ENCODE assay signal across 19 cellular contexts in the genomic region with DNA sequence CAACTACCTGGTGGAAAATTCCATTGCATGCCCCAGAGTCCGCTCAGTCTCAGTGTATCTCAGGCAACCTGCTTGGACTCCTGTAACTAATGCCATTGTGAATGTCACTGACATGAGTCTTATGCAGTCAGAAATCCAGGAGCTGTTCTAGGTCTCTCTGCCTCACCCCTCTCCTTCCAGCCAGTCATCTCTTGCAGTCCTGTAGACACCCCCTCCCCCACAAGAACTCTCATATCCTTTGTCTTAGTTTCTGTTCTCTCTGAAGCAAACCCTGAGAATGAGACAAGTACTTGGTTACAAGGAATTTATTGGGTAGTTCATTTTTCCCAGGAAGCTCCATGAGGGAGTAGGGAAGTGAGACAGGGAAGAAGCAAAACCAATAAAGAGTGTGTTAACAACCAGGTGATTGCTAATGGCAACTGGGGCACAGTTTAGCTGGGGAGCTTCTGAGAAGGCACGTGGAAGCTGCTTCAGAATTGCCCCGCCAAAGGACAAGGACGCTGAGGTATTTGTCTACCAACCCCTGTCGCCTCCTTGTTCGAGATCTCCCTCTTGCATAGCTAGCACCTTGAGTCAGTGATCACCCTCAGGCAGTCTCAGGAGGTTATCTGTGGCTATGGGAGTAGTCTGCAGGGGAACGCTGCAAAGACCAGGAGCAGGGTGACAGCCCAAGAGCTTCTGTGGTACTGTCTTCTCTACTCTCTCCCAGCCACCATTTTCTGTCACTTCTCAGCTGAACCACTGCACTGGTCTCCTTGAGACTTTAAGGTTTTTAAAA.
DNase-seq lines count a peak whose midpoint lies in the region; ATAC-seq and TF ChIP-seq lines count a peak whose summit lies in the region.
"Had no signal": no experiment of that assay in that cellular context is flagged by ENCODE, and none has a peak within 500 bp of the region (broad histone marks: within the 10 kb centered on the region; RNA-seq: fewer than 3 reads in every experiment).

No MANE protein-coding gene starts in this region.

- H3K27ac Mint-ChIP-seq in progenitor cell of endocrine pancreas: no peak overlapping the region
- no peak overlapping the region for H3K27ac Mint-ChIP-seq in Calu3 (ENCODE audit: unreplicated experiment)
- H3K27ac Mint-ChIP-seq: nephron progenitor cell had no signal

- CTCF ChIA-PET in Calu3 (lab: Charles Lee): no interaction called here

- TF ChIP-seq CTCF in GM20000 (IDR thresholded peaks at IDR 0.05; ENCODE audit: extremely low read depth, missing control alignments) (no peak), progenitor cell of endocrine pancreas (IDR thresholded peaks at IDR 0.05; ENCODE audit: unreplicated experiment) (no peak), Calu3 (IDR thresholded peaks at IDR 0.05; ENCODE audit: unreplicated experiment) (no peak)

- H3K9me3 Mint-ChIP-seq in progenitor cell of endocrine pancreas (ENCODE audit: low read depth) (peaks cover 6% of the 10 kb centered on the region), Calu3 (ENCODE audit: low read depth, unreplicated experiment) (peaks cover 2% of the 10 kb centered on the region)
- H3K9me3 Mint-ChIP-seq: nephron progenitor cell had no signal

- no peak overlapping the region for H3K4me3 Mint-ChIP-seq in progenitor cell of endocrine pancreas (ENCODE audit: low read depth)
- no peak overlapping the region for H3K4me3 Mint-ChIP-seq in Calu3 (ENCODE audit: low read depth, unreplicated experiment)
- H3K4me3 Mint-ChIP-seq: activated T-cell treated with anti-CD3 and anti-CD28 coated beads, Interleukin-2, amount 50 U/mL, for 4 hours; CD8-positive, alpha-beta memory T cell; nephron progenitor cell had no signal

- no TSS peak for BruUV-seq in Calu3 (replicated peaks; lab: Mats Ljungman, UMichigan)

- H3K27me3 Mint-ChIP-seq in progenitor cell of endocrine pancreas (no peaks in the 10 kb centered on the region), Calu3 (ENCODE audit: unreplicated experiment) (no peaks in the 10 kb centered on the region)
- H3K27me3 Mint-ChIP-seq: CD8-positive, alpha-beta memory T cell had no signal

- DNase-seq in ACHN: peak; percentile 1
- peak; percentile 24 for DNase-seq in GM20000 (ENCODE audit: low spot score)
- DNase-seq in RPMI8226: peak; percentile 6
- no peak for DNase-seq in progenitor cell of endocrine pancreas (ENCODE audit: low spot score, unreplicated experiment)
- DNase-seq in Calu3: no peak
- DNase-seq: activated CD4-positive, alpha-beta T cell treated with anti-CD3 and anti-CD28 coated beads, Interleukin-2, amount 50 U/mL, for 1 hour; activated T-cell treated with anti-CD3 and anti-CD28 coated beads, Interleukin-2, amount 50 U/mL, for 4 hours; CD8-positive, alpha-beta memory T cell; central memory CD4-positive, alpha-beta T cell; gastrocnemius medialis; nephron progenitor cell; SJCRH30; stimulated activated CD4-positive, alpha-beta T cell treated with anti-CD3 and anti-CD28 coated beads, Interleukin-2, amount 100 ng/mL, for 24 hours; T-helper 9 cell; transverse colon had no signal

- H3K36me3 Mint-ChIP-seq in progenitor cell of endocrine pancreas (ENCODE audit: insufficient read depth) (no peaks in the 10 kb centered on the region), Calu3 (ENCODE audit: insufficient read depth, unreplicated experiment) (no peaks in the 10 kb centered on the region)

- no peaks in the 10 kb centered on the region for H3K4me1 Mint-ChIP-seq in progenitor cell of endocrine pancreas (ENCODE audit: low read depth)
- no peaks in the 10 kb centered on the region for H3K4me1 Mint-ChIP-seq in Calu3 (ENCODE audit: low read depth, unreplicated experiment)
- H3K4me1 Mint-ChIP-seq: CD8-positive, alpha-beta memory T cell had no signal

- ATAC-seq in HG02884 (IDR thresholded peaks at IDR 0.05; ENCODE audit: unreplicated experiment): peak; percentile 84
- ATAC-seq in GM19324 (IDR thresholded peaks at IDR 0.05; ENCODE audit: low FRiP score, unreplicated experiment): no peak
- ATAC-seq in HG02678 (IDR thresholded peaks at IDR 0.05; ENCODE audit: unreplicated experiment): no peak
- ATAC-seq: activated T-cell treated with anti-CD3 and anti-CD28 coated beads, Interleukin-2, amount 50 U/mL, for 4 hours; gastrocnemius medialis; right cardiac atrium had no signal

- intact Hi-C loops in Calu3 (cut with micrococcal nuclease; ENCODE audit: unreplicated experiment): no loop called here

- in situ Hi-C loops in ACHN (cut with HindIII; ENCODE audit: low pct_ligation_motif_present, low pct_unique_long_range_greater_than_20kb, low sequenced_read_pairs): no loop called here

Comparison
In these comparisons a context has a peak if more than half of its experiments do, and no peak if none do; other contexts are left out.
1. DNase-seq: peak in ACHN (single experiment), GM20000 (single experiment) and RPMI8226 (single experiment); none in progenitor cell of endocrine pancreas (single experiment) and Calu3 (single experiment).